ENCODE assay signal across 18 cellular contexts in genomic region chr3:127087441-127087840, GRCh38.
"Had no signal": no experiment of that assay in that cellular context is flagged by ENCODE, and none has a peak within 500 bp of the region (broad histone marks: within the 10 kb centered on the region; RNA-seq: fewer than 3 reads in every experiment).

No MANE protein-coding gene starts in this region.

- H3K36me3 ChIP-seq: SJCRH30 had no signal

- ATAC-seq: SK-N-SH treated with all-trans-retinoic acid at 6 μM for 48 hours had no signal

- H3K27me3 ChIP-seq: SJCRH30 had no signal

- H3K4me1 ChIP-seq: SJCRH30 had no signal

- DNase-seq: KBM-7, NCI-H1048, NCI-H1105, NCI-H1417, NCI-H1436 treated with DMSO at 0.1 percent for 48 hours, NCI-H1694, NCI-H187 treated with DMSO at 0.1 percent for 48 hours, NCI-H2029 treated with DMSO at 0.1 percent for 48 hours, NCI-H2171 treated with DMSO at 0.1 percent for 48 hours, NCI-H524, NCI-H526 treated with DMSO at 0.1 percent for 48 hours, NCI-H748 treated with DMSO at 0.1 percent for 48 hours, SHP77, SJCRH30 had no signal

- H3K9me3 ChIP-seq: SJCRH30 had no signal

- FAIRE-seq: HTR-8/SVneo, RCC 7860 had no signal

- H3K27ac ChIP-seq: HL-60, SJCRH30 had no signal

- H3K4me3 ChIP-seq: SJCRH30 had no signal
